In genomic region chr5:43281840-43282658, GRCh38 we compare ENCODE assay signal across 18 cellular contexts. TPM values are rescaled to one million over a fixed set of nuclear protein-coding genes. Genes with fewer than 3 reads are reported as not detected.
A peak's percentile ranks its signal among the peaks of the same experiment; 100 is the strongest.
DNase-seq lines count a peak whose midpoint lies in the region; ATAC-seq lines count a peak whose summit lies in the region.
"Had no signal": no experiment of that assay in that cellular context is flagged by ENCODE, and none has a peak within 500 bp of the region (broad histone marks: within the 10 kb centered on the region; RNA-seq: fewer than 3 reads in every experiment).

No MANE protein-coding gene starts in this region.

- H3K27me3 ChIP-seq in trophoblast cell (ENCODE audit: insufficient read depth, low read length): no peaks in the 10 kb centered on the region
- H3K27me3 ChIP-seq: esophagus muscularis mucosa, spleen had no signal

- DNase-seq in activated naive CD4-positive, alpha-beta T cell treated with Interleukin-2 at 50 U/mL for 16 hours: peak; percentile 34
- no peak for DNase-seq in activated naive CD4-positive, alpha-beta T cell treated with anti-CD3 and anti-CD28 coated beads, Interleukin-2, amount 10 ng/mL, durations not matched to agents 7 days and 5 days
- DNase-seq in HT1080 (ENCODE audit: low read depth): peak; percentile 84
- peak; percentile 17 to 22 for DNase-seq in trophoblast cell
- no peak for DNase-seq in HT-29 (ENCODE audit: low spot score)
- DNase-seq in SK-N-DZ (ENCODE audit: low spot score): no peak
- DNase-seq: dermis blood vessel endothelial cell, HFFc6, left cardiac atrium, NCI-H510A, OCI-M1, spleen, SW 1271 had no signal

- no peak overlapping the region for H4K91ac ChIP-seq in trophoblast cell (ENCODE audit: low read depth, low read length)

- no peak overlapping the region for H2AK5ac ChIP-seq in trophoblast cell (ENCODE audit: low read length)

- peak; percentile 84 for ATAC-seq in activated T-helper 17 cell treated with anti-CD3 and anti-CD28 coated beads, Interleukin-2, amount 50 U/mL, for 72 hours (replicated peaks)
- no peak for ATAC-seq in HG03045 (IDR thresholded peaks at IDR 0.05; ENCODE audit: unreplicated experiment)
- ATAC-seq: left cardiac atrium, WTC11 had no signal

- H3K9ac ChIP-seq in trophoblast cell (ENCODE audit: low read length): no peak overlapping the region
- H3K9ac ChIP-seq: KMS-11 had no signal

- no peak overlapping the region for H3K18ac ChIP-seq in trophoblast cell (ENCODE audit: low read length)

- no peak overlapping the region for H3K4ac ChIP-seq in trophoblast cell (ENCODE audit: low read depth, low read length)

- no peak overlapping the region for H3K4me2 ChIP-seq in trophoblast cell (ENCODE audit: low read length)
- H3K4me2 ChIP-seq: KMS-11 had no signal

- H3K36me3 Mint-ChIP-seq in activated naive CD4-positive, alpha-beta T cell treated with anti-CD3 and anti-CD28 coated beads, Interleukin-2, amount 10 ng/mL, durations not matched to agents 7 days and 5 days: peaks cover 10% of the 10 kb centered on the region
- H3K36me3 Mint-ChIP-seq in activated T-helper 17 cell treated with anti-CD3 and anti-CD28 coated beads, Interleukin-2, amount 50 U/mL, for 72 hours (ENCODE audit: low read depth): peaks cover 5% of the 10 kb centered on the region
- H3K36me3 Mint-ChIP-seq: WTC11 had no signal

- no peak overlapping the region for H2BK120ac ChIP-seq in trophoblast cell (ENCODE audit: insufficient read depth, low read length, poor library complexity)

- H3K4me1 ChIP-seq in trophoblast cell (ENCODE audit: control insufficient read depth in 1 of 2, insufficient read depth in 2 of 2, low read length in 2 of 2): no peaks in the 10 kb centered on the region
- H3K4me1 ChIP-seq: esophagus muscularis mucosa, spleen had no signal

- H3K23ac ChIP-seq in trophoblast cell (ENCODE audit: low read length): no peak overlapping the region

- no peak overlapping the region for H2BK12ac ChIP-seq in trophoblast cell (ENCODE audit: low read length)

- no peaks in the 10 kb centered on the region for H3K27me3 Mint-ChIP-seq in activated naive CD4-positive, alpha-beta T cell treated with anti-CD3 and anti-CD28 coated beads, Interleukin-2, amount 10 ng/mL, durations not matched to agents 7 days and 5 days
- no peaks in the 10 kb centered on the region for H3K27me3 Mint-ChIP-seq in activated T-helper 17 cell treated with anti-CD3 and anti-CD28 coated beads, Interleukin-2, amount 50 U/mL, for 72 hours

- H3K14ac ChIP-seq in trophoblast cell (ENCODE audit: low read length): no peak overlapping the region

- H3K79me2 ChIP-seq in trophoblast cell (ENCODE audit: control insufficient read depth, insufficient read depth, low read length, poor library complexity): no peaks in the 10 kb centered on the region

- no peak overlapping the region for H3K27ac Mint-ChIP-seq in activated naive CD4-positive, alpha-beta T cell treated with anti-CD3 and anti-CD28 coated beads, Interleukin-2, amount 10 ng/mL, durations not matched to agents 7 days and 5 days
- H3K27ac Mint-ChIP-seq in activated T-helper 17 cell treated with anti-CD3 and anti-CD28 coated beads, Interleukin-2, amount 50 U/mL, for 72 hours: peak overlapping the region; percentile 51
- H3K27ac Mint-ChIP-seq: HFFc6, WTC11 had no signal

- peaks cover 1% of the 10 kb centered on the region for H3K9me3 ChIP-seq in trophoblast cell (ENCODE audit: insufficient read depth, low read depth, low read length)
- H3K9me3 ChIP-seq: esophagus muscularis mucosa, spleen had no signal

- no peak overlapping the region for H4K8ac ChIP-seq in trophoblast cell (ENCODE audit: low read depth, low read length)

- H2BK5ac ChIP-seq in trophoblast cell (ENCODE audit: low read depth, low read length, poor library complexity): no peak overlapping the region

- no peak overlapping the region for H3K4me3 ChIP-seq in trophoblast cell (ENCODE audit: low read depth, low read length)
- H3K4me3 ChIP-seq: esophagus muscularis mucosa, spleen had no signal

- no peaks in the 10 kb centered on the region for H3K4me1 Mint-ChIP-seq in activated naive CD4-positive, alpha-beta T cell treated with anti-CD3 and anti-CD28 coated beads, Interleukin-2, amount 10 ng/mL, durations not matched to agents 7 days and 5 days
- H3K4me1 Mint-ChIP-seq in activated T-helper 17 cell treated with anti-CD3 and anti-CD28 coated beads, Interleukin-2, amount 50 U/mL, for 72 hours: peaks cover 7% of the 10 kb centered on the region
- H3K4me1 Mint-ChIP-seq: WTC11 had no signal

- no CpG with 5 or more reads among the region's 7 CpGs for WGBS in trophoblast cell (ENCODE audit: extremely low coverage, insufficient coverage, insufficient read length)

- H4K12ac ChIP-seq in trophoblast cell (ENCODE audit: low read depth, low read length): no peak overlapping the region

- H3K79me1 ChIP-seq in trophoblast cell (ENCODE audit: low read length): no peaks in the 10 kb centered on the region

- H3K9me3 Mint-ChIP-seq in activated naive CD4-positive, alpha-beta T cell treated with anti-CD3 and anti-CD28 coated beads, Interleukin-2, amount 10 ng/mL, durations not matched to agents 7 days and 5 days: no peaks in the 10 kb centered on the region
- H3K9me3 Mint-ChIP-seq in activated T-helper 17 cell treated with anti-CD3 and anti-CD28 coated beads, Interleukin-2, amount 50 U/mL, for 72 hours: no peaks in the 10 kb centered on the region
- H3K9me3 Mint-ChIP-seq: HFFc6, WTC11 had no signal

- no peak overlapping the region for H3K27ac ChIP-seq in trophoblast cell (ENCODE audit: low read depth, low read length)
- H3K27ac ChIP-seq: esophagus muscularis mucosa, KMS-11, spleen had no signal

- CTCF ChIA-PET in activated naive CD4-positive, alpha-beta T cell treated with anti-CD3 and anti-CD28 coated beads, Interleukin-2, amount 10 ng/mL, durations not matched to agents 7 days and 5 days (lab: Charles Lee): no interaction called here

- H3K36me3 ChIP-seq in trophoblast cell (ENCODE audit: control insufficient read depth in 1 of 2, insufficient read depth in 2 of 2, low read length in 2 of 2): peaks cover 0 to 8% of the 10 kb centered on the region in 2 experiments

- H3K4me3 Mint-ChIP-seq in activated naive CD4-positive, alpha-beta T cell treated with anti-CD3 and anti-CD28 coated beads, Interleukin-2, amount 10 ng/mL, durations not matched to agents 7 days and 5 days: no peak overlapping the region
- no peak overlapping the region for H3K4me3 Mint-ChIP-seq in activated T-helper 17 cell treated with anti-CD3 and anti-CD28 coated beads, Interleukin-2, amount 50 U/mL, for 72 hours
- H3K4me3 Mint-ChIP-seq: HFFc6, WTC11 had no signal

- H2AFZ ChIP-seq in trophoblast cell (ENCODE audit: insufficient read depth, low read length, poor library complexity): no peak overlapping the region

RNA-seq across cellular contexts. Expression of gene HMGCS1, which starts 31.2 kb away (rescaled TPM):
- total RNA-seq in HT1080 (2014; rRNA removed; shearing (Covaris generic)): 71.6 and 114 TPM in 2 replicates
- 47.6 and 51.9 TPM in 2 replicates for polyA plus RNA-seq in HT1080 (2015; cell fraction: cytosol; rRNA removed)
- polyA plus RNA-seq in HT1080 (2015; cell fraction: nucleus; rRNA removed): 127 and 154 TPM in 2 replicates
- total RNA-seq in activated T-helper 17 cell treated with anti-CD3 and anti-CD28 coated beads, Interleukin-2, amount 50 U/mL, for 72 hours: 100 to 1,000 TPM in 1 of 2 donors, 10 to 100 TPM in 1; 90.2 to 108 TPM
- 199 and 205 TPM in 2 replicates for polyA plus RNA-seq in trophoblast cell (2013)
- total RNA-seq in HT-29 (2014; rRNA removed; shearing (Covaris generic)): 50.6 and 51.4 TPM in 2 replicates
- polyA plus RNA-seq in SK-N-DZ (2014; cell fraction: cytosol; rRNA removed): 142 and 159 TPM in 2 replicates
- 106 and 131 TPM in 2 replicates for polyA plus RNA-seq in SK-N-DZ (2014; cell fraction: nucleus; rRNA removed)

Comparison
In these comparisons a context has a peak if more than half of its experiments do, and no peak if none do; other contexts are left out.
1. DNase-seq: peak in activated naive CD4-positive, alpha-beta T cell treated with Interleukin-2 at 50 U/mL for 16 hours (single experiment), HT1080 (single experiment) and trophoblast cell (2 of 2); none in activated naive CD4-positive, alpha-beta T cell treated with anti-CD3 and anti-CD28 coated beads, Interleukin-2, amount 10 ng/mL, durations not matched to agents 7 days and 5 days (single experiment), HT-29 (single experiment) and SK-N-DZ (single experiment).